In genomic region chrX:10568428-10568827, GRCh38 we compare ENCODE assay signal across 24 cellular contexts.
"Had no signal": no experiment of that assay in that cellular context is flagged by ENCODE, and none has a peak within 500 bp of the region (broad histone marks: within the 10 kb centered on the region; RNA-seq: fewer than 3 reads in every experiment).

No MANE protein-coding gene starts in this region.

- H3K27ac ChIP-seq: adrenal gland, cardiac muscle cell, VCaP had no signal

- H3K4me3 ChIP-seq: adrenal gland, cardiac muscle cell had no signal

- H3K27me3 Mint-ChIP-seq: activated CD4-positive, alpha-beta memory T cell treated with anti-CD3 and anti-CD28 coated beads for 36 hours; activated CD4-positive, alpha-beta T cell treated with anti-CD3 and anti-CD28 coated beads, Interleukin-2, amount 10 ng/mL, durations not matched to agents 7 days and 5 days; activated naive CD4-positive, alpha-beta T cell treated with anti-CD3 and anti-CD28 coated beads, Interleukin-2, amount 10 ng/mL, durations not matched to agents 7 days and 5 days; activated naive CD8-positive, alpha-beta T cell treated with anti-CD3 and anti-CD28 coated beads, Interleukin-2, amount 10 ng/mL, durations not matched to agents 7 days and 5 days; activated T-helper 17 cell treated with anti-CD3 and anti-CD28 coated beads, Interleukin-2, amount 50 U/mL, for 72 hours had no signal

- ATAC-seq: activated T-helper 17 cell treated with anti-CD3 and anti-CD28 coated beads, Interleukin-2, amount 50 U/mL, for 72 hours had no signal

- DNase-seq: activated CD4-positive, alpha-beta memory T cell treated with anti-CD3 and anti-CD28 coated beads for 36 hours; activated CD4-positive, alpha-beta T cell treated with anti-CD3 and anti-CD28 coated beads, Interleukin-2, amount 10 ng/mL, durations not matched to agents 7 days and 5 days; activated CD4-positive, CD25-positive, alpha-beta regulatory T cell; activated CD8-positive, alpha-beta memory T cell treated with anti-CD3 and anti-CD28 coated beads for 24 hours; activated gamma-delta T cell treated with Interleukin-2 at 50 U/mL for 16 hours; activated naive CD4-positive, alpha-beta T cell treated with anti-CD3 and anti-CD28 coated beads, Interleukin-2, amount 10 ng/mL, durations not matched to agents 7 days and 5 days; activated naive CD8-positive, alpha-beta T cell treated with anti-CD3 and anti-CD28 coated beads, Interleukin-2, amount 10 ng/mL, durations not matched to agents 7 days and 5 days; activated T-cell treated with anti-CD3 and anti-CD28 coated beads for 4 hours; activated T-cell treated with anti-CD3 and anti-CD28 coated beads, Interleukin-2, amount 50 U/mL, for 48 hours; adrenal gland; anterior cingulate cortex; Karpas-422; MM.1S; NCI-H1105; NCI-H1436 treated with DMSO at 0.1 percent for 48 hours; NCI-H187; NCI-H2081; NCI-H446; NCI-H524; SIG-M5; T-helper 1 cell had no signal

- H3K9me3 Mint-ChIP-seq: activated CD4-positive, alpha-beta memory T cell treated with anti-CD3 and anti-CD28 coated beads for 36 hours; activated CD4-positive, alpha-beta T cell treated with anti-CD3 and anti-CD28 coated beads, Interleukin-2, amount 10 ng/mL, durations not matched to agents 7 days and 5 days; activated naive CD8-positive, alpha-beta T cell treated with anti-CD3 and anti-CD28 coated beads, Interleukin-2, amount 10 ng/mL, durations not matched to agents 7 days and 5 days; activated T-helper 17 cell treated with anti-CD3 and anti-CD28 coated beads, Interleukin-2, amount 50 U/mL, for 72 hours had no signal

- H3K4me1 Mint-ChIP-seq: activated CD4-positive, alpha-beta T cell treated with anti-CD3 and anti-CD28 coated beads, Interleukin-2, amount 10 ng/mL, durations not matched to agents 7 days and 5 days; activated naive CD4-positive, alpha-beta T cell treated with anti-CD3 and anti-CD28 coated beads, Interleukin-2, amount 10 ng/mL, durations not matched to agents 7 days and 5 days; activated naive CD8-positive, alpha-beta T cell treated with anti-CD3 and anti-CD28 coated beads, Interleukin-2, amount 10 ng/mL, durations not matched to agents 7 days and 5 days; activated T-helper 17 cell treated with anti-CD3 and anti-CD28 coated beads, Interleukin-2, amount 50 U/mL, for 72 hours had no signal

- H3K27me3 ChIP-seq: adrenal gland, cardiac muscle cell had no signal

- H3K36me3 Mint-ChIP-seq: activated CD4-positive, alpha-beta memory T cell treated with anti-CD3 and anti-CD28 coated beads for 36 hours; activated naive CD4-positive, alpha-beta T cell treated with anti-CD3 and anti-CD28 coated beads, Interleukin-2, amount 10 ng/mL, durations not matched to agents 7 days and 5 days; activated naive CD8-positive, alpha-beta T cell treated with anti-CD3 and anti-CD28 coated beads, Interleukin-2, amount 10 ng/mL, durations not matched to agents 7 days and 5 days had no signal

- H3K27ac Mint-ChIP-seq: activated CD4-positive, alpha-beta memory T cell treated with anti-CD3 and anti-CD28 coated beads for 36 hours; activated CD4-positive, alpha-beta T cell treated with anti-CD3 and anti-CD28 coated beads, Interleukin-2, amount 10 ng/mL, durations not matched to agents 7 days and 5 days; activated naive CD4-positive, alpha-beta T cell treated with anti-CD3 and anti-CD28 coated beads, Interleukin-2, amount 10 ng/mL, durations not matched to agents 7 days and 5 days; activated naive CD8-positive, alpha-beta T cell treated with anti-CD3 and anti-CD28 coated beads, Interleukin-2, amount 10 ng/mL, durations not matched to agents 7 days and 5 days; activated T-helper 17 cell treated with anti-CD3 and anti-CD28 coated beads, Interleukin-2, amount 50 U/mL, for 72 hours had no signal

- H3K9me3 ChIP-seq: adrenal gland had no signal

- H3K36me3 ChIP-seq: adrenal gland, cardiac muscle cell had no signal

- H3K4me3 Mint-ChIP-seq: activated CD4-positive, alpha-beta memory T cell treated with anti-CD3 and anti-CD28 coated beads for 36 hours; activated CD4-positive, alpha-beta T cell treated with anti-CD3 and anti-CD28 coated beads, Interleukin-2, amount 10 ng/mL, durations not matched to agents 7 days and 5 days; activated naive CD4-positive, alpha-beta T cell treated with anti-CD3 and anti-CD28 coated beads, Interleukin-2, amount 10 ng/mL, durations not matched to agents 7 days and 5 days; activated naive CD8-positive, alpha-beta T cell treated with anti-CD3 and anti-CD28 coated beads, Interleukin-2, amount 10 ng/mL, durations not matched to agents 7 days and 5 days; activated T-helper 17 cell treated with anti-CD3 and anti-CD28 coated beads, Interleukin-2, amount 50 U/mL, for 72 hours had no signal

- H3K4me1 ChIP-seq: adrenal gland had no signal
